In genomic region chr12:130874696-130875095, GRCh38 we compare ENCODE assay signal across 1 cellular context.
TF ChIP-seq lines count a peak whose summit lies in the region.

No MANE protein-coding gene starts in this region.

TF ChIP-seq in IMR-90, 13 proteins besides CTCF, POLR2A, EP300 and RAD21:
- TF ChIP-seq MXI1 (IDR thresholded peaks at IDR 0.05; ENCODE audit: borderline replicate concordance, low read depth, low read length) (no peak), USF2 (IDR thresholded peaks at IDR 0.05; ENCODE audit: low read depth, low read length) (no peak), SMC3 (IDR thresholded peaks at IDR 0.05; ENCODE audit: low read depth, low read length) (no peak), RFX5 (IDR thresholded peaks at IDR 0.05; ENCODE audit: low read depth, low read length) (no peak), FOS (IDR thresholded peaks at IDR 0.05; ENCODE audit: low read depth, low read length) (no peak), CEBPB (IDR thresholded peaks at IDR 0.05; ENCODE audit: low read depth, low read length) (peak; percentile 50)
